In genomic region chr1:154418062-154418897, GRCh38 we compare ENCODE assay signal across 8 cellular contexts. TPM values are rescaled to one million over a fixed set of nuclear protein-coding genes. Genes with fewer than 3 reads are reported as not detected.
DNase-seq lines count a peak whose midpoint lies in the region; ATAC-seq and TF ChIP-seq lines count a peak whose summit lies in the region.

No MANE protein-coding gene starts in this region.

- no peaks in the 10 kb centered on the region for H3K27me3 ChIP-seq in SJCRH30
- H3K27me3 ChIP-seq in sigmoid colon = no peaks in the 10 kb centered on the region

- TF ChIP-seq CTCF in epithelial cell of proximal tubule (conservative IDR thresholded peaks at IDR 0.05; ENCODE audit: low read depth, low read length) (no peak), sigmoid colon (IDR thresholded peaks at IDR 0.05) (no peak)

- H3K27ac Mint-ChIP-seq in activated T-helper 2 cell treated with anti-CD3 and anti-CD28 coated beads, Interferon-gamma antibody, Interleukin-2, Interleukin-4, amounts not matched to agents 10 μg/mL and 5 μg/mL and 100 μg/mL, durations not matched to agents 14 hours and 24 hours and 36 hours = no peak overlapping the region

- WGBS in sigmoid colon, 2 donors = 25 to 71% methylated on average over 17 of the region's 17 CpGs

- H3K9me3 Mint-ChIP-seq in activated T-helper 2 cell treated with anti-CD3 and anti-CD28 coated beads, Interferon-gamma antibody, Interleukin-2, Interleukin-4, amounts not matched to agents 10 μg/mL and 5 μg/mL and 100 μg/mL, durations not matched to agents 14 hours and 24 hours and 36 hours = no peaks in the 10 kb centered on the region

- no peaks in the 10 kb centered on the region for H3K27me3 Mint-ChIP-seq in activated T-helper 2 cell treated with anti-CD3 and anti-CD28 coated beads, Interferon-gamma antibody, Interleukin-2, Interleukin-4, amounts not matched to agents 10 μg/mL and 5 μg/mL and 100 μg/mL, durations not matched to agents 14 hours and 24 hours and 36 hours (ENCODE audit: low read depth)

- H3K4me1 ChIP-seq in SJCRH30 = peaks cover 26% of the 10 kb centered on the region
- H3K4me1 ChIP-seq in sigmoid colon = peaks cover 0 to 100% (median 88%) of the 10 kb centered on the region in 4 donors

- TF ChIP-seq EP300 in sigmoid colon (IDR thresholded peaks at IDR 0.05) = peak in 1 of 4 donors; percentile 28

- H3K4me3 Mint-ChIP-seq in activated T-helper 2 cell treated with anti-CD3 and anti-CD28 coated beads, Interferon-gamma antibody, Interleukin-2, Interleukin-4, amounts not matched to agents 10 μg/mL and 5 μg/mL and 100 μg/mL, durations not matched to agents 14 hours and 24 hours and 36 hours (ENCODE audit: low read depth) = no peak overlapping the region

- peaks cover 18% of the 10 kb centered on the region for H3K4me1 Mint-ChIP-seq in activated T-helper 2 cell treated with anti-CD3 and anti-CD28 coated beads, Interferon-gamma antibody, Interleukin-2, Interleukin-4, amounts not matched to agents 10 μg/mL and 5 μg/mL and 100 μg/mL, durations not matched to agents 14 hours and 24 hours and 36 hours (ENCODE audit: low read depth)

- ATAC-seq in HG02571 (IDR thresholded peaks at IDR 0.05; ENCODE audit: unreplicated experiment) = no peak
- no peak for ATAC-seq in GM18498 (IDR thresholded peaks at IDR 0.05; ENCODE audit: unreplicated experiment)

- intact Hi-C loops in sigmoid colon (cut with DNase I) = no loop called here
- intact Hi-C loops in activated T-helper 2 cell treated with anti-CD3 and anti-CD28 coated beads, Interferon-gamma antibody, Interleukin-2, Interleukin-4, amounts not matched to agents 10 μg/mL and 5 μg/mL and 100 μg/mL, durations not matched to agents 14 hours and 24 hours and 36 hours (cut with micrococcal nuclease) = no loop called here

- H3K27ac ChIP-seq in SJCRH30 (peak overlapping the region; percentile 40), sigmoid colon (peak overlapping the region; percentile 93 to 99 (median 98))

- H3K9me3 ChIP-seq in SJCRH30 (replicated peaks) (no peaks in the 10 kb centered on the region), sigmoid colon (no peaks in the 10 kb centered on the region)

- H3K36me3 ChIP-seq in SJCRH30 (no peaks in the 10 kb centered on the region), sigmoid colon (no peaks in the 10 kb centered on the region)

- H3K4me3 ChIP-seq in SJCRH30 = no peak overlapping the region
- peak overlapping the region; percentile 6 for H3K4me3 ChIP-seq in epithelial cell of proximal tubule (ENCODE audit: low read depth, low read length)
- H3K4me3 ChIP-seq in sigmoid colon = no peak overlapping the region

- no peak for TF ChIP-seq POLR2A in sigmoid colon (IDR thresholded peaks at IDR 0.05)

- H3K36me3 Mint-ChIP-seq in activated T-helper 2 cell treated with anti-CD3 and anti-CD28 coated beads, Interferon-gamma antibody, Interleukin-2, Interleukin-4, amounts not matched to agents 10 μg/mL and 5 μg/mL and 100 μg/mL, durations not matched to agents 14 hours and 24 hours and 36 hours (ENCODE audit: low read depth) = no peaks in the 10 kb centered on the region

- DNase-seq in HT1080 (ENCODE audit: low read depth) = peak; percentile 56
- DNase-seq in SJCRH30 = peak; percentile 45 to 60
- DNase-seq in epithelial cell of proximal tubule (ENCODE audit: low read depth) = peak; percentile 71
- no peak for DNase-seq in sigmoid colon
- DNase-seq in activated T-helper 2 cell treated with anti-CD3 and anti-CD28 coated beads, Interferon-gamma antibody, Interleukin-2, Interleukin-4, amounts not matched to agents 10 μg/mL and 5 μg/mL and 100 μg/mL, durations not matched to agents 14 hours and 24 hours and 36 hours (ENCODE audit: low spot score) = no peak
- no peak for DNase-seq in AML-193 (lab: John Stamatoyannopoulos, UW)

RNA-seq across cellular contexts. Expression of gene IL6R, which starts 13.1 kb away (rescaled TPM):
- total RNA-seq in HT1080 (2014; rRNA removed; shearing (Covaris generic)) = 13.8 and 25.4 TPM in 2 replicates
- 2.4 and 3.5 TPM in 2 replicates for polyA plus RNA-seq in HT1080 (2015; cell fraction: cytosol; rRNA removed)
- polyA plus RNA-seq in HT1080 (2015; cell fraction: nucleus; rRNA removed) = 10.5 and 11.4 TPM in 2 replicates
- total RNA-seq in SJCRH30 (2014; rRNA removed; shearing (Covaris generic)) = 0.53 and 1.1 TPM in 2 replicates
- total RNA-seq in epithelial cell of proximal tubule = 9.5 and 14.5 TPM in 2 replicates
- 10 to 100 TPM; 22.9 to 40.2 (median 36.6) TPM for total RNA-seq in sigmoid colon
- polyA plus RNA-seq in sigmoid colon = 10 to 100 TPM in 1 of 3 donors, 1 to 10 TPM in 2; 3.0 to 18.4 (median 7.6) TPM
- total RNA-seq in activated T-helper 2 cell treated with anti-CD3 and anti-CD28 coated beads, Interferon-gamma antibody, Interleukin-2, Interleukin-4, amounts not matched to agents 10 μg/mL and 5 μg/mL and 100 μg/mL, durations not matched to agents 14 hours and 24 hours and 36 hours = 1.6 and 2.2 TPM in 2 replicates

Comparison
In these comparisons a context has a peak if more than half of its experiments do, and no peak if none do; other contexts are left out.
1. DNase-seq: peak in HT1080 (single experiment), SJCRH30 (2 of 2) and epithelial cell of proximal tubule (single experiment); none in sigmoid colon (single experiment), activated T-helper 2 cell treated with anti-CD3 and anti-CD28 coated beads, Interferon-gamma antibody, Interleukin-2, Interleukin-4, amounts not matched to agents 10 μg/mL and 5 μg/mL and 100 μg/mL, durations not matched to agents 14 hours and 24 hours and 36 hours (single experiment) and AML-193 (0 of 2).